ENCODE assay signal across 14 cellular contexts in the genomic region with DNA sequence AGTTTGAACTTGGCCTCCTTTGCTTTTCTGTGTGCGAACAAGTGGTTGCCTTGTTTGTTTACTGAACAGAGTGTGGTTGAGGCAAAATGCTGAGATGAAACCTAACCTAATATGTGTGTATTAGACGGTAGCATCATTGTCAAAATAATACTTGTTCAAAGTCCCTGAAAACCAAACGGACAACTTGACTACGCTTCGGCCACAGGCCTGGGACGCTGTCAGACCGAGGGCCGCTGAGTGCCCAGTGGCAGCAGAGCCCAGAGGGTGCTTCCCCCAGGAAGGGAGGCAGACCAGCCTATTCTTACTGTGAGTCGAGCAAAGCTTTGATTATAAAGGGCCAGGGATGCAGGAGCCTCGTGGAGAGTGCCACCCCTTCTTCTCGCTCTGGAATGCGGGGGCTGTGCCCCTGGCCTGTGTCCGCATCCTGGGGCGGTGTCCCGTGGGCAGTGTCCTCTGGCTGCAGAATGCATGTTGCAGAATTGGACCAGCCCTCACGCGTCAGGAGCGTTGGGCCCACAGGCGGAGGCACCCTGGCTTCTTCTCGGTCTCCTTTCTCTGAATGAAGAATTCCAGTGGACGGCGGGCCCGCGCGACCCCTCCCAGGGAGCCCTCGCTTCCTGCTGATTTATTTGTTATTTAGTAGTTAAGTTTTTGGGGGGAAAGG. TPM values are rescaled to one million over a fixed set of nuclear protein-coding genes. Genes with fewer than 3 reads are reported as not detected.
DNase-seq lines count a peak whose midpoint lies in the region; ATAC-seq and TF ChIP-seq lines count a peak whose summit lies in the region.
"Had no signal": no experiment of that assay in that cellular context is flagged by ENCODE, and none has a peak within 500 bp of the region (broad histone marks: within the 10 kb centered on the region; RNA-seq: fewer than 3 reads in every experiment).

No MANE protein-coding gene starts in this region.

- H3K27me3 Mint-ChIP-seq in T-cell (no peaks in the 10 kb centered on the region), endodermal cell (ENCODE audit: insufficient read depth) (no peaks in the 10 kb centered on the region)

- peaks cover 27% of the 10 kb centered on the region for H3K36me3 ChIP-seq in cardiac muscle cell
- peaks cover 37% of the 10 kb centered on the region for H3K36me3 ChIP-seq in endodermal cell (ENCODE audit: control insufficient read depth, insufficient read depth, low read length)
- peaks cover 20% of the 10 kb centered on the region for H3K36me3 ChIP-seq in brain microvascular endothelial cell (replicated peaks)

- H3K4me1 ChIP-seq in cardiac muscle cell (ENCODE audit: low read depth) (peaks cover 18% of the 10 kb centered on the region), endodermal cell (ENCODE audit: control insufficient read depth, insufficient read depth, low read length) (peaks cover 13% of the 10 kb centered on the region)

- POLR2A ChIA-PET in T-cell (lab: Charles Lee): interaction anchor here in 1 of 2 donors (0.5 kb wide), 1 partner anchor 235 kb away, joined by 4 read pairs; no protein-coding TSS in a partner anchor

- H3K9ac ChIP-seq in endodermal cell (ENCODE audit: extremely low read depth, low read length, poor library complexity, severe bottlenecking): no peak overlapping the region

- in situ Hi-C loops in brain microvascular endothelial cell (cut with HindIII; ENCODE audit: low pct_ligation_motif_present, low sequenced_read_pairs): no loop called here

- no peak for ATAC-seq in T-cell (replicated peaks in 1 of 4)
- ATAC-seq: activated CD4-positive, CD25-positive, alpha-beta regulatory T cell treated with anti-CD3 and anti-CD28 coated beads, Interleukin-2, amount 50 U/mL, for 24 hours had no signal

- H3K4me3 ChIP-seq in cardiac muscle cell (no peak overlapping the region), endodermal cell (ENCODE audit: low read length) (peak overlapping the region; percentile 59), brain microvascular endothelial cell (ENCODE audit: low read depth, low read length) (no peak overlapping the region)
- H3K4me3 ChIP-seq: thyroid gland had no signal

- H3K36me3 Mint-ChIP-seq in T-cell (peaks cover 28% of the 10 kb centered on the region), endodermal cell (ENCODE audit: low read depth) (peaks cover 37% of the 10 kb centered on the region)

- TF ChIP-seq CTCF in cardiac muscle cell (IDR thresholded peaks at IDR 0.05; ENCODE audit: low read depth, low read length) (no peak), endodermal cell (conservative IDR thresholded peaks at IDR 0.05) (no peak), brain microvascular endothelial cell (IDR thresholded peaks at IDR 0.05; ENCODE audit: low read depth, low read length, missing control alignments) (no peak)

- H3K27ac ChIP-seq in cardiac muscle cell: peak overlapping the region; percentile 63
- no peak overlapping the region for H3K27ac ChIP-seq in endodermal cell (ENCODE audit: low read depth, low read length)
- H3K27ac ChIP-seq in brain microvascular endothelial cell: no peak overlapping the region

- H3K9me3 ChIP-seq in cardiac muscle cell (ENCODE audit: low read depth): no peaks in the 10 kb centered on the region
- no peaks in the 10 kb centered on the region for H3K9me3 ChIP-seq in endodermal cell (ENCODE audit: control insufficient read depth, low read length)
- H3K9me3 ChIP-seq: thyroid gland had no signal

- H3K4me1 Mint-ChIP-seq in T-cell: peaks cover 76 to 79% (median 78%) of the 10 kb centered on the region in 3 donors
- peaks cover 35% of the 10 kb centered on the region for H3K4me1 Mint-ChIP-seq in endodermal cell

- peak overlapping the region; percentile 68 to 83 (median 73) for H3K4me3 Mint-ChIP-seq in T-cell
- no peak overlapping the region for H3K4me3 Mint-ChIP-seq in endodermal cell

- H3K9me3 Mint-ChIP-seq in T-cell (no peaks in the 10 kb centered on the region), endodermal cell (no peaks in the 10 kb centered on the region)

- intact Hi-C loops in cardiac septum (cut with DNase I): loop anchor here (10.0 kb wide), 2 partner anchors 116 to 244 kb away; a partner anchor contains a TSS

- CTCF ChIA-PET in T-cell (lab: Charles Lee): interaction anchor here in 1 of 2 donors (1.2 kb wide), 1 partner anchor 17 kb away, joined by 3 read pairs; no protein-coding TSS in a partner anchor

- DNase-seq in cardiac muscle cell (ENCODE audit: low read depth in 1 of 2, low spot score in 1 of 2) (no peak), cardiac septum (ENCODE audit: low spot score) (no peak), T-cell (no peak), endodermal cell (no peak), iPS-NIHi7 (ENCODE audit: extremely low spot score) (no peak), DMS153 (lab: John Stamatoyannopoulos, UW) (no peak), brain microvascular endothelial cell (no peak), DMS 273 treated with DMSO at 0.1 percent for 48 hours (lab: John Stamatoyannopoulos, UW) (no peak)
- DNase-seq: activated effector memory CD4-positive, alpha-beta T cell treated with anti-CD3 and anti-CD28 coated beads, Interleukin-2, amount 50 U/mL, for 16 hours; islet precursor cell; midbrain; SW 1271 had no signal

- WGBS in endodermal cell (ENCODE audit: insufficient coverage in 1 of 2, insufficient read length in 1 of 2), 2 experiments: 92 to 96% methylated on average over 19 to 26 of the region's 26 CpGs

- H3K27me3 ChIP-seq in cardiac muscle cell (no peaks in the 10 kb centered on the region), endodermal cell (ENCODE audit: control insufficient read depth, insufficient read depth, low read length, poor library complexity, severe bottlenecking) (no peaks in the 10 kb centered on the region), brain microvascular endothelial cell (replicated peaks) (no peaks in the 10 kb centered on the region)
- H3K27me3 ChIP-seq: thyroid gland had no signal

- H3K27ac Mint-ChIP-seq in T-cell: peak overlapping the region; percentile 95 to 96
- H3K27ac Mint-ChIP-seq in endodermal cell: no peak overlapping the region

RNA-seq across cellular contexts. Expression of a gene that starts 5.2 kb away (rescaled TPM):
- total RNA-seq in cardiac muscle cell: 30.5 and 32.2 TPM in 2 replicates
- 27.4 and 27.6 TPM in 2 replicates for polyA plus RNA-seq in cardiac muscle cell
- 14.7 TPM for total RNA-seq in cardiac septum
- total RNA-seq in T-cell: 100 to 1,000 TPM in 1 of 5 donors, 10 to 100 TPM in 4; 70.5 to 102 (median 79.9) TPM
- total RNA-seq in endodermal cell: 10 to 100 TPM; 34.8 to 35.5 TPM
- polyA plus RNA-seq in endodermal cell (2013, experiment 1 of 2): 16.8 TPM
- polyA plus RNA-seq in endodermal cell (2013, experiment 2 of 2): 16.0 TPM
